In the genomic region with DNA sequence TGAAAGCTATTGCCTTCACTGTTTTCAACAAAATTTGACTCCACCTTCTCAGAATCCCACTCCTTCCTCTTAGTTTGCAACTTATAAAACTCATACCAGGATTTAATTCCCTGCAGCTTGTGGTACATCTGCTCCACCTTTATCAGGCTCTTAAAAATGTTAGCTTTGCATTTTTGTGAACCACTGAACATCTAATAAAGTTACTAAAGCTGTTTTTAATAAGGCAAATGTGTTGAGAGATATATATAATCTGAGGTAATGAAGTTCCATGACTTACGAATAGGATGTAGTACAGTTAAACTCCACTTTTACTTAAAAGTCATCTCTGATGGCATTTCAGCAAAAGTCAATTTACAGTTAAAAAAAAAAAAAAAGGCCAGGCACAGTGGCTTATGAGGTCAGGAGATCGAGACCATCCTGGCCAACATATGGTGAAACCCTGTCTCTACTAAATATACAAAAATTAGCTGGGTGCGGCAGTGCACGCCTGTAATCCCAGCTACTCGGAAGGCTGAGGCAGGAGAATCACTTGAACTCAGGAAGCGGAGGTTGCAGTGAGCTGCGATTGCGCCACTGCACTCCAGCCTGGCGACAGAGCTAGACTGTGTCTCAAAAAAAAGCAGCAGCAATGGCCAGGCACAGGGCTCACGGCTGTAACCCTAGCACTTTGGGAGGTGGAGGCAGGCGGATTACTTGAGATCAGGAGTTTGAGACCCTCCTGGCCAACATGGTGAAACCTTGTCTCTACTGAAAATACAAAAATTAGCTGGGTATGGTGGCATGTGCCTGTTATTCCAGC, we compare ENCODE assay signal across 1 cellular context.
TF ChIP-seq lines count a peak whose summit lies in the region.

No MANE protein-coding gene starts in this region.

TF ChIP-seq in IMR-90, 13 proteins besides CTCF, POLR2A, EP300 and RAD21:
- no peak for TF ChIP-seq RCOR1 (IDR thresholded peaks at IDR 0.05; ENCODE audit: insufficient replicate concordance, low read length)
- no peak for TF ChIP-seq BHLHE40 (IDR thresholded peaks at IDR 0.05; ENCODE audit: low read depth, low read length)
- 0 out of 2 replicates have a peak, but pooled peaks have one; percentile 16 for TF ChIP-seq CEBPB (IDR thresholded peaks at IDR 0.05; ENCODE audit: low read depth, low read length)
- no peak for TF ChIP-seq MXI1 (IDR thresholded peaks at IDR 0.05; ENCODE audit: borderline replicate concordance, low read depth, low read length)
- TF ChIP-seq FOS (IDR thresholded peaks at IDR 0.05; ENCODE audit: low read depth, low read length): no peak
- TF ChIP-seq, protein P1, sequence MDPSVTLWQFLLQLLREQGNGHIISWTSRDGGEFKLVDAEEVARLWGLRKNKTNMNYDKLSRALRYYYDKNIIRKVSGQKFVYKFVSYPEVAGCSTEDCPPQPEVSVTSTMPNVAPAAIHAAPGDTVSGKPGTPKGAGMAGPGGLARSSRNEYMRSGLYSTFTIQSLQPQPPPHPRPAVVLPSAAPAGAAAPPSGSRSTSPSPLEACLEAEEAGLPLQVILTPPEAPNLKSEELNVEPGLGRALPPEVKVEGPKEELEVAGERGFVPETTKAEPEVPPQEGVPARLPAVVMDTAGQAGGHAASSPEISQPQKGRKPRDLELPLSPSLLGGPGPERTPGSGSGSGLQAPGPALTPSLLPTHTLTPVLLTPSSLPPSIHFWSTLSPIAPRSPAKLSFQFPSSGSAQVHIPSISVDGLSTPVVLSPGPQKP (IDR thresholded peaks at IDR 0.05; ENCODE audit: borderline replicate concordance, low read depth, low read length): no peak
TF ChIP-seq in IMR-90: peak in this region for 1.
